In genomic region chr15:82530006-82530405, GRCh38 we compare ENCODE assay signal across 2 cellular contexts.
TF ChIP-seq lines count a peak whose summit lies in the region.

No MANE protein-coding gene starts in this region.

TF ChIP-seq in GM23338, 12 proteins besides CTCF, POLR2A, EP300 and RAD21:
- TF ChIP-seq ZNF462 (CRISPR knock-in tag; IDR thresholded peaks at IDR 0.05) = no peak
- TF ChIP-seq STAT1 (IDR thresholded peaks at IDR 0.05; ENCODE audit: unreplicated experiment) = no peak
- no peak for TF ChIP-seq JUNB (IDR thresholded peaks at IDR 0.05; ENCODE audit: unreplicated experiment)
- no peak for TF ChIP-seq REST (IDR thresholded peaks at IDR 0.05; ENCODE audit: unreplicated experiment)
- TF ChIP-seq EZH2 (IDR thresholded peaks at IDR 0.05; ENCODE audit: low read depth, unreplicated experiment) = no peak
- no peak for TF ChIP-seq ZNF331 (CRISPR knock-in tag; IDR thresholded peaks at IDR 0.05; ENCODE audit: low read depth)

TF ChIP-seq in K562, 482 proteins besides CTCF, POLR2A, EP300 and RAD21 (continued from another document):
- no peak for TF ChIP-seq THAP7 (CRISPR knock-in tag; IDR thresholded peaks at IDR 0.05)
- no peak for TF ChIP-seq SMAD2 (IDR thresholded peaks at IDR 0.05; ENCODE audit: low read depth, low read length)
- TF ChIP-seq CBFA2T2 (conservative IDR thresholded peaks at IDR 0.05) = no peak
- TF ChIP-seq ZNF407 (IDR thresholded peaks at IDR 0.05; ENCODE audit: low read depth) = no peak
- TF ChIP-seq MIER1 (IDR thresholded peaks at IDR 0.05; ENCODE audit: low read depth) = no peak
- no peak for TF ChIP-seq BRD9 (IDR thresholded peaks at IDR 0.05; ENCODE audit: low read depth, partially characterized antibody)
- TF ChIP-seq ELK3 (CRISPR knock-in tag; IDR thresholded peaks at IDR 0.05) = no peak
- TF ChIP-seq ZNF57 (CRISPR knock-in tag; IDR thresholded peaks at IDR 0.05) = no peak
- no peak for TF ChIP-seq PRDM10 (IDR thresholded peaks at IDR 0.05; ENCODE audit: partially characterized antibody)
- TF ChIP-seq ZNF41 (CRISPR knock-in tag; conservative IDR thresholded peaks at IDR 0.05) = no peak
- no peak for TF ChIP-seq GABPB2 (CRISPR knock-in tag; conservative IDR thresholded peaks at IDR 0.05)
- TF ChIP-seq THAP12 (CRISPR knock-in tag; IDR thresholded peaks at IDR 0.05) = no peak
- no peak for TF ChIP-seq HMG20A (CRISPR knock-in tag; conservative IDR thresholded peaks at IDR 0.05)
- no peak for TF ChIP-seq TEAD1 (CRISPR knock-in tag; IDR thresholded peaks at IDR 0.05)
- no peak for TF ChIP-seq NR2F6 (CRISPR knock-in tag; IDR thresholded peaks at IDR 0.05)
